Comparison of ENCODE assay signal across 8 cellular contexts in genomic region chr19:16771618-16772017, GRCh38. TPM values are rescaled to one million over a fixed set of nuclear protein-coding genes. Genes with fewer than 3 reads are reported as not detected.
A peak's percentile ranks its signal among the peaks of the same experiment; 100 is the strongest.
DNase-seq lines count a peak whose midpoint lies in the region; ATAC-seq and TF ChIP-seq lines count a peak whose summit lies in the region.

No MANE protein-coding gene starts in this region.

- H3K4me2 ChIP-seq in parathyroid adenoma (ENCODE audit: low read length), result no peak overlapping the region

- H3K4me1 ChIP-seq in parathyroid adenoma (no peaks in the 10 kb centered on the region), transverse colon (no peaks in the 10 kb centered on the region)

- H3K27ac Mint-ChIP-seq in activated naive CD4-positive, alpha-beta T cell treated with anti-CD3 and anti-CD28 coated beads for 36 hours, result no peak overlapping the region

- no peaks in the 10 kb centered on the region for H3K4me1 Mint-ChIP-seq in activated naive CD4-positive, alpha-beta T cell treated with anti-CD3 and anti-CD28 coated beads for 36 hours (ENCODE audit: low read depth)

- intact Hi-C loops in activated naive CD4-positive, alpha-beta T cell treated with anti-CD3 and anti-CD28 coated beads for 36 hours (cut with micrococcal nuclease), result loop anchor here (1.0 to 10.0 kb wide), 3 partner anchors 128 to 613 kb away; no protein-coding TSS in a partner anchor
- intact Hi-C loops in transverse colon (cut with DNase I; ENCODE audit: low total_unique reads), result loop anchor here (10.0 kb wide), 1 partner anchor 283 kb away; no protein-coding TSS in a partner anchor

- H3K4me3 ChIP-seq in parathyroid adenoma (ENCODE audit: low read depth, low read length) (no peak overlapping the region), transverse colon (no peak overlapping the region)

- no peak overlapping the region for H2AFZ ChIP-seq in parathyroid adenoma

- no peaks in the 10 kb centered on the region for H3K36me3 Mint-ChIP-seq in activated naive CD4-positive, alpha-beta T cell treated with anti-CD3 and anti-CD28 coated beads for 36 hours (ENCODE audit: low read depth)

- no peak for TF ChIP-seq POLR2A in transverse colon (IDR thresholded peaks at IDR 0.05)

- peaks cover 11% of the 10 kb centered on the region for H3K27me3 Mint-ChIP-seq in activated naive CD4-positive, alpha-beta T cell treated with anti-CD3 and anti-CD28 coated beads for 36 hours (ENCODE audit: low read depth)

- WGBS in transverse colon (ENCODE audit: low coverage in 1 of 2), 2 donors, result 36 to 81% methylated on average over 6 to 14 of the region's 14 CpGs

- TF ChIP-seq CTCF in parathyroid adenoma (IDR thresholded peaks at IDR 0.05) (peak; percentile 81), transverse colon (IDR thresholded peaks at IDR 0.05) (peak; percentile 84 to 90 (median 86))

- H3K4me3 Mint-ChIP-seq in activated naive CD4-positive, alpha-beta T cell treated with anti-CD3 and anti-CD28 coated beads for 36 hours, result no peak overlapping the region

- H3K9ac ChIP-seq in parathyroid adenoma, result no peak overlapping the region

- H3K27me3 ChIP-seq in parathyroid adenoma (ENCODE audit: control insufficient read depth, insufficient read depth, low read length), result no peaks in the 10 kb centered on the region
- H3K27me3 ChIP-seq in transverse colon, result no peaks in the 10 kb centered on the region

- H3K27ac ChIP-seq in parathyroid adenoma (no peak overlapping the region), transverse colon (no peak overlapping the region)

- in situ Hi-C loops in transverse colon (cut with MboI; ENCODE audit: low pct_ligation_motif_present in 1 of 4, low pct_unique_long_range_greater_than_20kb in 1 of 4, low sequenced_read_pairs in 3 of 4), result loop anchor here in 3 of 4 donors (10.0 to 25.0 kb wide), 3 partner anchors 266 to 516 kb away; partner anchors contain the start of genes ANKLE1 (in 1 of the 3) and CPAMD8 (in 1 of the 3)

- TF ChIP-seq EP300 in transverse colon (IDR thresholded peaks at IDR 0.05; ENCODE audit: low read depth), result no peak

- H3K9me3 ChIP-seq in parathyroid adenoma (ENCODE audit: control insufficient read depth, low read length) (no peaks in the 10 kb centered on the region), transverse colon (no peaks in the 10 kb centered on the region)

- CTCF ChIA-PET in activated naive CD4-positive, alpha-beta T cell treated with anti-CD3 and anti-CD28 coated beads for 36 hours (lab: Charles Lee), result interaction anchor here (0.6 to 1.4 kb wide), 5 partner anchors 45 to 618 kb away, joined by 3 to 7 read pairs (median 5); no protein-coding TSS in a partner anchor

- DNase-seq in ELF-1 (ENCODE audit: low read depth, low spot score) (peak; percentile 96), NCI-H1048 (lab: John Stamatoyannopoulos, UW) (peak; percentile 67), glomerular endothelial cell (ENCODE audit: extremely low read depth, low read depth, low spot score) (peak; percentile 54), transverse colon (peak; percentile 82)
- DNase-seq in activated naive CD4-positive, alpha-beta T cell treated with anti-CD3 and anti-CD28 coated beads for 36 hours, result peak; percentile 88

- H3K9me3 Mint-ChIP-seq in activated naive CD4-positive, alpha-beta T cell treated with anti-CD3 and anti-CD28 coated beads for 36 hours, result peaks cover 4% of the 10 kb centered on the region

- H3K79me2 ChIP-seq in parathyroid adenoma, result no peaks in the 10 kb centered on the region

- no peaks in the 10 kb centered on the region for H3K36me3 ChIP-seq in parathyroid adenoma (ENCODE audit: control insufficient read depth, insufficient read depth, low read length)
- H3K36me3 ChIP-seq in transverse colon, result no peaks in the 10 kb centered on the region

- ATAC-seq in SK-N-SH treated with all-trans-retinoic acid at 6 μM for 48 hours (peak; percentile 93), HG03457 (IDR thresholded peaks at IDR 0.05; ENCODE audit: unreplicated experiment) (no peak)

TF ChIP-seq in SK-N-SH treated with all-trans-retinoic acid at 6 μM for 48 hours, 23 proteins besides CTCF, POLR2A, EP300 and RAD21:
- no peak for TF ChIP-seq GLIS3 (CRISPR knock-in tag; IDR thresholded peaks at IDR 0.05)

RNA-seq across cellular contexts. Expression of gene NWD1, which starts 52.0 kb away (rescaled TPM):
- not detected for total RNA-seq in activated naive CD4-positive, alpha-beta T cell treated with anti-CD3 and anti-CD28 coated beads for 36 hours
- 0.10 TPM in 1 of 2 replicates, not detected in the other for total RNA-seq in glomerular endothelial cell
- under 1 TPM; under 0.01 to 0.64 (median 0.34) TPM for total RNA-seq in transverse colon

RNA-seq across cellular contexts. Expression of gene SIN3B, which starts 57.6 kb away (rescaled TPM):
- 10 to 100 TPM; 18.8 to 20.6 TPM for total RNA-seq in activated naive CD4-positive, alpha-beta T cell treated with anti-CD3 and anti-CD28 coated beads for 36 hours
- total RNA-seq in glomerular endothelial cell (45.9 and 76.2 TPM in 2 replicates), transverse colon (100 to 1,000 TPM in 1 of 4 donors, 10 to 100 TPM in 3; 38.1 to 294 (median 66.5) TPM)
